32 cellular contexts compared by ENCODE assay signal in the genomic region with DNA sequence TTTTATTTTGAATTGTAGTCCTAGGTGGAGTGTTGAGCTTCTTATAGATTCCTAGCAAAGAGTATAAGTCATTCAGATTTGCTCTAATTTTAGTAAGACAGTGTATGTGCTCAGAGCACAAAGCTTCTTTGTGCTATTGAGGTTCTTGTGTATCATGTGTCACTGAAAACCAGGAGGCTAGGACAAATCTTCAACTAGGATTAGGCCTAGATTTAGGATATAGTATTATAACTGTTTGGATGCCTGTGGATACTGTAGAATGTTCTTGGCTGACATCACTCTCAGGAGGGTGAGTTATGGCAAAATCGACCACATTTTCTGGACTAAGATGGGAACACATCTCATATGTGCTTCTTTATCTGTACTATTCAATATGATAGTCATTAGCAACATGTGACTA.
"Had no signal": no experiment of that assay in that cellular context is flagged by ENCODE, and none has a peak within 500 bp of the region (broad histone marks: within the 10 kb centered on the region; RNA-seq: fewer than 3 reads in every experiment).

No MANE protein-coding gene starts in this region.

- H3K4me1 ChIP-seq: adrenal gland, body of pancreas, breast epithelium had no signal

- DNase-seq: activated CD4-positive, alpha-beta memory T cell treated with anti-CD3 and anti-CD28 coated beads, Interleukin-2, amount 10 ng/mL, durations not matched to agents 7 days and 5 days; activated CD4-positive, alpha-beta T cell treated with anti-CD3 and anti-CD28 coated beads for 1 hour; activated CD4-positive, alpha-beta T cell treated with anti-CD3 and anti-CD28 coated beads for 36 hours; activated CD4-positive, alpha-beta T cell treated with anti-CD3 and anti-CD28 coated beads for 48 hours; activated CD4-positive, alpha-beta T cell treated with anti-CD3 and anti-CD28 coated beads, Interleukin-2, amount 10 ng/mL, durations not matched to agents 7 days and 5 days; activated CD4-positive, alpha-beta T cell treated with anti-CD3 and anti-CD28 coated beads, Interleukin-2, amount 50 U/mL, for 48 hours; activated CD4-positive, CD25-positive, alpha-beta regulatory T cell; activated CD8-positive, alpha-beta memory T cell treated with anti-CD3 and anti-CD28 coated beads for 24 hours; activated CD8-positive, alpha-beta memory T cell treated with anti-CD3 and anti-CD28 coated beads, Interleukin-2, amount 10 ng/mL, durations not matched to agents 7 days and 5 days; activated CD8-positive, alpha-beta memory T cell treated with anti-CD3 and anti-CD28 coated beads, Interleukin-2, amount 50 U/mL, for 48 hours; activated CD8-positive, alpha-beta T cell treated with anti-CD3 and anti-CD28 coated beads, Interleukin-2, amount 10 ng/mL, durations not matched to agents 7 days and 5 days; activated effector memory CD4-positive, alpha-beta T cell treated with Interleukin-2 at 50 U/mL for 16 hours; activated gamma-delta T cell; activated naive CD4-positive, alpha-beta T cell treated with anti-CD3 and anti-CD28 coated beads, Interleukin-2, amount 10 ng/mL, durations not matched to agents 7 days and 5 days; activated naive CD4-positive, alpha-beta T cell treated with Interleukin-2 at 50 U/mL for 16 hours; activated naive CD8-positive, alpha-beta T cell treated with anti-CD3 and anti-CD28 coated beads, Interleukin-2, amount 10 ng/mL, durations not matched to agents 7 days and 5 days; activated naive CD8-positive, alpha-beta T cell treated with anti-CD3 and anti-CD28 coated beads, Interleukin-2, amount 50 U/mL, for 24 hours; activated T-cell treated with anti-CD3 and anti-CD28 coated beads, Interleukin-2, amount 50 U/mL, for 24 hours; activated T-cell treated with anti-CD3 and anti-CD28 coated beads, Interleukin-2, amount 50 U/mL, for 48 hours; adrenal gland; amniotic stem cell; aorta; body of pancreas; brain microvascular endothelial cell; central memory CD4-positive, alpha-beta T cell; T-helper 1 cell; T-helper 2 cell; T-helper 9 cell; WERI-Rb-1 had no signal

- H3K27me3 ChIP-seq: adrenal gland, body of pancreas, brain microvascular endothelial cell, breast epithelium had no signal

- H3K36me3 ChIP-seq: adrenal gland, brain microvascular endothelial cell, breast epithelium, WERI-Rb-1 had no signal

- ATAC-seq: activated CD4-positive, alpha-beta T cell treated with anti-CD3 and anti-CD28 coated beads for 36 hours; activated CD4-positive, CD25-positive, alpha-beta regulatory T cell treated with anti-CD3 and anti-CD28 coated beads, Interleukin-2, amount 50 U/mL, for 24 hours; activated CD8-positive, alpha-beta memory T cell treated with anti-CD3 and anti-CD28 coated beads, Interleukin-2, amount 10 ng/mL, durations not matched to agents 7 days and 5 days; activated CD8-positive, alpha-beta T cell treated with anti-CD3 and anti-CD28 coated beads, Interleukin-2, amount 10 ng/mL, durations not matched to agents 7 days and 5 days; activated naive CD8-positive, alpha-beta T cell treated with anti-CD3 and anti-CD28 coated beads, Interleukin-2, amount 50 U/mL, for 24 hours; body of pancreas; WTC11 had no signal

- H3K4me3 ChIP-seq: adrenal gland, body of pancreas, breast epithelium had no signal

- H3K9me3 ChIP-seq: adrenal gland, body of pancreas, breast epithelium had no signal
